1 cellular context compared by ENCODE assay signal in genomic region chr19:43983912-43984686, GRCh38.
TF ChIP-seq lines count a peak whose summit lies in the region.

ZNF155 (plus strand) TSS chr19:43984188; CDS start chr19:43988544, 4,356 bp downstream.

TF ChIP-seq in HepG2, 621 proteins besides CTCF, POLR2A, EP300 and RAD21 (continued from another document and continues in another):
- TF ChIP-seq CHD2 (IDR thresholded peaks at IDR 0.05; ENCODE audit: low read depth, low read length) (peak; percentile 90), GATAD2A (CRISPR knock-in tag; IDR thresholded peaks at IDR 0.05) (0 out of 2 replicates have a peak, but pooled peaks have one; percentile 14), ZNF672 (CRISPR knock-in tag; IDR thresholded peaks at IDR 0.05) (no peak), SIN3A (IDR thresholded peaks at IDR 0.05; ENCODE audit: borderline replicate concordance, low read depth, low read length) (peak; percentile 12; the same call in 1 of the 2 replicates), FOXA3 (CRISPR knock-in tag; IDR thresholded peaks at IDR 0.05) (0 out of 2 replicates have a peak, but pooled peaks have one; percentile 13), NFIC (IDR thresholded peaks at IDR 0.05; ENCODE audit: low read length) (0 out of 2 replicates have a peak, but pooled peaks have one; percentile 44), ZFX (CRISPR knock-in tag; IDR thresholded peaks at IDR 0.05; ENCODE audit: low read depth) (peak; percentile 46; the same call in 1 of the 2 replicates), FOXP4 (CRISPR knock-in tag; IDR thresholded peaks at IDR 0.05) (no peak), CEBPG (CRISPR knock-in tag; IDR thresholded peaks at IDR 0.05) (peak; percentile 74), ZNF331 (CRISPR knock-in tag; IDR thresholded peaks at IDR 0.05) (peak; percentile 46), WIZ (CRISPR knock-in tag; IDR thresholded peaks at IDR 0.05) (no peak), MXI1 (IDR thresholded peaks at IDR 0.05; ENCODE audit: borderline replicate concordance, low read depth, low read length) (0 out of 3 replicates have a peak, but pooled peaks have one; percentile 18), YEATS2 (CRISPR knock-in tag; IDR thresholded peaks at IDR 0.05; ENCODE audit: borderline replicate concordance) (peak; percentile 59; the same call in 1 of the 2 replicates), POLR2G (IDR thresholded peaks at IDR 0.05; ENCODE audit: low read depth, low read length) (peak; percentile 43; the same call in 1 of the 2 replicates), SETDB1 (CRISPR knock-in tag; IDR thresholded peaks at IDR 0.05; ENCODE audit: borderline replicate concordance) (no peak), ATF4 (CRISPR knock-in tag; IDR thresholded peaks at IDR 0.05) (peak in 1 of 2 experiments; percentile 91; a peak in 2 of 4 replicates), MAFG (CRISPR knock-in tag; IDR thresholded peaks at IDR 0.05) (no peak), ZNF546 (CRISPR knock-in tag; conservative IDR thresholded peaks at IDR 0.05) (no peak), TEAD2 (CRISPR knock-in tag; IDR thresholded peaks at IDR 0.05) (no peak), PHF8 (CRISPR knock-in tag; IDR thresholded peaks at IDR 0.05) (peak; percentile 42; the same call in 1 of the 2 replicates), EED (CRISPR knock-in tag; IDR thresholded peaks at IDR 0.05) (no peak), IKZF5 (CRISPR knock-in tag; IDR thresholded peaks at IDR 0.05) (0 out of 2 replicates have a peak, but pooled peaks have one; percentile 41), ARID4A (CRISPR knock-in tag; IDR thresholded peaks at IDR 0.05; ENCODE audit: borderline replicate concordance) (peak; percentile 72; the same call in 1 of the 2 replicates), ELF1 (CRISPR knock-in tag; IDR thresholded peaks at IDR 0.05) (peak; percentile 60), ZNF205 (CRISPR knock-in tag; IDR thresholded peaks at IDR 0.05) (no peak), CREB1 (IDR thresholded peaks at IDR 0.05) (no peak), CREB1 (CRISPR knock-in tag; IDR thresholded peaks at IDR 0.05) (peak; percentile 59; the same call in 1 of the 2 replicates), THAP11 (CRISPR knock-in tag; IDR thresholded peaks at IDR 0.05) (peak; percentile 97), KLF16 (CRISPR knock-in tag; IDR thresholded peaks at IDR 0.05) (peak in 1 of 2 experiments; percentile 61; a peak in 1 of 4 replicates), IRF2 (CRISPR knock-in tag; IDR thresholded peaks at IDR 0.05) (peak; percentile 94), PRDM10 (CRISPR knock-in tag; IDR thresholded peaks at IDR 0.05; ENCODE audit: low read depth) (0 out of 2 replicates have a peak, but pooled peaks have one; percentile 60), REL (CRISPR knock-in tag; conservative IDR thresholded peaks at IDR 0.05) (no peak), TGIF2 (CRISPR knock-in tag; IDR thresholded peaks at IDR 0.05) (no peak), KDM5A (IDR thresholded peaks at IDR 0.05; ENCODE audit: borderline replicate concordance, low read length) (peak; percentile 44; the same call in 1 of the 2 replicates), ZMYM4 (CRISPR knock-in tag; IDR thresholded peaks at IDR 0.05) (0 out of 2 replicates have a peak, but pooled peaks have one; percentile 13), YY1 (IDR thresholded peaks at IDR 0.05; ENCODE audit: insufficient read depth, insufficient replicate concordance, low read depth, low read length) (peak; percentile 68), SNAPC2 (CRISPR knock-in tag; IDR thresholded peaks at IDR 0.05) (no peak), NR2C2 (CRISPR knock-in tag; IDR thresholded peaks at IDR 0.05; ENCODE audit: borderline replicate concordance) (peak; percentile 81)
- TF ChIP-seq, protein P1, sequence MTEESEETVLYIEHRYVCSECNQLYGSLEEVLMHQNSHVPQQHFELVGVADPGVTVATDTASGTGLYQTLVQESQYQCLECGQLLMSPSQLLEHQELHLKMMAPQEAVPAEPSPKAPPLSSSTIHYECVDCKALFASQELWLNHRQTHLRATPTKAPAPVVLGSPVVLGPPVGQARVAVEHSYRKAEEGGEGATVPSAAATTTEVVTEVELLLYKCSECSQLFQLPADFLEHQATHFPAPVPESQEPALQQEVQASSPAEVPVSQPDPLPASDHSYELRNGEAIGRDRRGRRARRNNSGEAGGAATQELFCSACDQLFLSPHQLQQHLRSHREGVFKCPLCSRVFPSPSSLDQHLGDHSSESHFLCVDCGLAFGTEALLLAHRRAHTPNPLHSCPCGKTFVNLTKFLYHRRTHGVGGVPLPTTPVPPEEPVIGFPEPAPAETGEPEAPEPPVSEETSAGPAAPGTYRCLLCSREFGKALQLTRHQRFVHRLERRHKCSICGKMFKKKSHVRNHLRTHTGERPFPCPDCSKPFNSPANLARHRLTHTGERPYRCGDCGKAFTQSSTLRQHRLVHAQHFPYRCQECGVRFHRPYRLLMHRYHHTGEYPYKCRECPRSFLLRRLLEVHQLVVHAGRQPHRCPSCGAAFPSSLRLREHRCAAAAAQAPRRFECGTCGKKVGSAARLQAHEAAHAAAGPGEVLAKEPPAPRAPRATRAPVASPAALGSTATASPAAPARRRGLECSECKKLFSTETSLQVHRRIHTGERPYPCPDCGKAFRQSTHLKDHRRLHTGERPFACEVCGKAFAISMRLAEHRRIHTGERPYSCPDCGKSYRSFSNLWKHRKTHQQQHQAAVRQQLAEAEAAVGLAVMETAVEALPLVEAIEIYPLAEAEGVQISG (CRISPR knock-in tag; IDR thresholded peaks at IDR 0.05): peak; percentile 77
- TF ChIP-seq, protein P2, sequence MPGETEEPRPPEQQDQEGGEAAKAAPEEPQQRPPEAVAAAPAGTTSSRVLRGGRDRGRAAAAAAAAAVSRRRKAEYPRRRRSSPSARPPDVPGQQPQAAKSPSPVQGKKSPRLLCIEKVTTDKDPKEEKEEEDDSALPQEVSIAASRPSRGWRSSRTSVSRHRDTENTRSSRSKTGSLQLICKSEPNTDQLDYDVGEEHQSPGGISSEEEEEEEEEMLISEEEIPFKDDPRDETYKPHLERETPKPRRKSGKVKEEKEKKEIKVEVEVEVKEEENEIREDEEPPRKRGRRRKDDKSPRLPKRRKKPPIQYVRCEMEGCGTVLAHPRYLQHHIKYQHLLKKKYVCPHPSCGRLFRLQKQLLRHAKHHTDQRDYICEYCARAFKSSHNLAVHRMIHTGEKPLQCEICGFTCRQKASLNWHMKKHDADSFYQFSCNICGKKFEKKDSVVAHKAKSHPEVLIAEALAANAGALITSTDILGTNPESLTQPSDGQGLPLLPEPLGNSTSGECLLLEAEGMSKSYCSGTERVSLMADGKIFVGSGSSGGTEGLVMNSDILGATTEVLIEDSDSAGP (CRISPR knock-in tag; IDR thresholded peaks at IDR 0.05; ENCODE audit: borderline replicate concordance): peak; percentile 49; the same call in 1 of the 2 replicates
- TF ChIP-seq, protein P3, sequence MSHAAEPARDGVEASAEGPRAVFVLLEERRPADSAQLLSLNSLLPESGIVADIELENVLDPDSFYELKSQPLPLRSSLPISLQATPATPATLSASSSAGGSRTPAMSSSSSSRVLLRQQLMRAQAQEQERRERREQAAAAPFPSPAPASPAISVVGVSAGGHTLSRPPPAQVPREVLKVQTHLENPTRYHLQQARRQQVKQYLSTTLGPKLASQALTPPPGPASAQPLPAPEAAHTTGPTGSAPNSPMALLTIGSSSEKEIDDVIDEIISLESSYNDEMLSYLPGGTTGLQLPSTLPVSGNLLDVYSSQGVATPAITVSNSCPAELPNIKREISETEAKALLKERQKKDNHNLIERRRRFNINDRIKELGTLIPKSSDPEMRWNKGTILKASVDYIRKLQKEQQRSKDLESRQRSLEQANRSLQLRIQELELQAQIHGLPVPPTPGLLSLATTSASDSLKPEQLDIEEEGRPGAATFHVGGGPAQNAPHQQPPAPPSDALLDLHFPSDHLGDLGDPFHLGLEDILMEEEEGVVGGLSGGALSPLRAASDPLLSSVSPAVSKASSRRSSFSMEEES (CRISPR knock-in tag; IDR thresholded peaks at IDR 0.05): peak; percentile 20; the same call in 1 of the 2 replicates
- TF ChIP-seq, protein P4, sequence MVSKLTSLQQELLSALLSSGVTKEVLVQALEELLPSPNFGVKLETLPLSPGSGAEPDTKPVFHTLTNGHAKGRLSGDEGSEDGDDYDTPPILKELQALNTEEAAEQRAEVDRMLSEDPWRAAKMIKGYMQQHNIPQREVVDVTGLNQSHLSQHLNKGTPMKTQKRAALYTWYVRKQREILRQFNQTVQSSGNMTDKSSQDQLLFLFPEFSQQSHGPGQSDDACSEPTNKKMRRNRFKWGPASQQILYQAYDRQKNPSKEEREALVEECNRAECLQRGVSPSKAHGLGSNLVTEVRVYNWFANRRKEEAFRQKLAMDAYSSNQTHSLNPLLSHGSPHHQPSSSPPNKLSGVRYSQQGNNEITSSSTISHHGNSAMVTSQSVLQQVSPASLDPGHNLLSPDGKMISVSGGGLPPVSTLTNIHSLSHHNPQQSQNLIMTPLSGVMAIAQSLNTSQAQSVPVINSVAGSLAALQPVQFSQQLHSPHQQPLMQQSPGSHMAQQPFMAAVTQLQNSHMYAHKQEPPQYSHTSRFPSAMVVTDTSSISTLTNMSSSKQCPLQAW (CRISPR knock-in tag; IDR thresholded peaks at IDR 0.05): peak; percentile 54; the same call in 1 of the 2 replicates
